1 cellular context compared by ENCODE assay signal in genomic region chr3:24450142-24450932, GRCh38.
TF ChIP-seq lines count a peak whose summit lies in the region.

No MANE protein-coding gene starts in this region.

TF ChIP-seq in HepG2, 621 proteins besides CTCF, POLR2A, EP300 and RAD21 (continued from another document and continues in another):
- TF ChIP-seq CENPBD1 (CRISPR knock-in tag; IDR thresholded peaks at IDR 0.05; ENCODE audit: borderline replicate concordance, low read depth) (no peak), RXRA (CRISPR knock-in tag; IDR thresholded peaks at IDR 0.05) (peak; percentile 38; the same call in 1 of the 2 replicates), ZNF710 (CRISPR knock-in tag; IDR thresholded peaks at IDR 0.05; ENCODE audit: borderline replicate concordance) (peak; percentile 48; the same call in 1 of the 2 replicates), ZBTB1 (CRISPR knock-in tag; IDR thresholded peaks at IDR 0.05; ENCODE audit: borderline replicate concordance) (no peak), HOXA9 (CRISPR knock-in tag; IDR thresholded peaks at IDR 0.05; ENCODE audit: borderline replicate concordance) (no peak), HOXA7 (CRISPR knock-in tag; IDR thresholded peaks at IDR 0.05) (no peak), ZNF513 (CRISPR knock-in tag; conservative IDR thresholded peaks at IDR 0.05) (no peak), MXD4 (CRISPR knock-in tag; IDR thresholded peaks at IDR 0.05) (no peak), HIC2 (CRISPR knock-in tag; IDR thresholded peaks at IDR 0.05; ENCODE audit: low read depth) (no peak), MLX (CRISPR knock-in tag; IDR thresholded peaks at IDR 0.05) (peak; percentile 35; the same call in 1 of the 2 replicates), ZNF549 (CRISPR knock-in tag; IDR thresholded peaks at IDR 0.05) (no peak), NKX3-1 (CRISPR knock-in tag; IDR thresholded peaks at IDR 0.05) (no peak), IRF1 (CRISPR knock-in tag; IDR thresholded peaks at IDR 0.05; ENCODE audit: low read depth) (no peak), ZNF503 (CRISPR knock-in tag; IDR thresholded peaks at IDR 0.05) (no peak), ZNF354B (CRISPR knock-in tag; IDR thresholded peaks at IDR 0.05) (no peak), PATZ1 (CRISPR knock-in tag; IDR thresholded peaks at IDR 0.05) (peak; percentile 55; the same call in 1 of the 2 replicates), KMT2A (CRISPR knock-in tag; IDR thresholded peaks at IDR 0.05) (peak; percentile 51; the same call in 1 of the 2 replicates), ZNF205 (CRISPR knock-in tag; IDR thresholded peaks at IDR 0.05) (no peak), SIN3B (IDR thresholded peaks at IDR 0.05; ENCODE audit: low read length) (no peak), ZNF619 (CRISPR knock-in tag; IDR thresholded peaks at IDR 0.05) (no peak), MTA1 (CRISPR knock-in tag; IDR thresholded peaks at IDR 0.05; ENCODE audit: borderline replicate concordance) (no peak), FOSL1 (CRISPR knock-in tag; IDR thresholded peaks at IDR 0.05; ENCODE audit: borderline replicate concordance) (no peak), TP53 (CRISPR knock-in tag; conservative IDR thresholded peaks at IDR 0.05) (no peak), TIGD3 (CRISPR knock-in tag; IDR thresholded peaks at IDR 0.05; ENCODE audit: borderline replicate concordance) (no peak), ZNF232 (CRISPR knock-in tag; IDR thresholded peaks at IDR 0.05; ENCODE audit: borderline replicate concordance) (no peak), HNF1B (CRISPR knock-in tag; IDR thresholded peaks at IDR 0.05) (no peak), HMGXB4 (CRISPR knock-in tag; IDR thresholded peaks at IDR 0.05; ENCODE audit: borderline replicate concordance in 1 of 2, low read depth in 1 of 2) (no peak), ERF (CRISPR knock-in tag; IDR thresholded peaks at IDR 0.05) (peak; percentile 35; the same call in 1 of the 2 replicates), RBAK (CRISPR knock-in tag; IDR thresholded peaks at IDR 0.05) (no peak), KLF15 (CRISPR knock-in tag; IDR thresholded peaks at IDR 0.05; ENCODE audit: borderline replicate concordance) (no peak; the same call in 1 of the 2 replicates), ZZZ3 (CRISPR knock-in tag; IDR thresholded peaks at IDR 0.05; ENCODE audit: borderline replicate concordance) (no peak), ZNF773 (CRISPR knock-in tag; IDR thresholded peaks at IDR 0.05; ENCODE audit: borderline replicate concordance) (no peak), IRF2 (CRISPR knock-in tag; IDR thresholded peaks at IDR 0.05) (0 out of 2 replicates have a peak, but pooled peaks have one; percentile 65), RARA (CRISPR knock-in tag; IDR thresholded peaks at IDR 0.05) (peak; percentile 79), PCBP1 (IDR thresholded peaks at IDR 0.05; ENCODE audit: borderline replicate concordance, low read depth, low read length) (no peak), RBFOX2 (IDR thresholded peaks at IDR 0.05; ENCODE audit: low read depth, low read length) (0 out of 2 replicates have a peak, but pooled peaks have one; percentile 12), ZNF34 (CRISPR knock-in tag; IDR thresholded peaks at IDR 0.05; ENCODE audit: borderline replicate concordance) (no peak), ZNF792 (CRISPR knock-in tag; IDR thresholded peaks at IDR 0.05) (0 out of 2 replicates have a peak, but pooled peaks have one; percentile 45), STAT6 (CRISPR knock-in tag; IDR thresholded peaks at IDR 0.05; ENCODE audit: borderline replicate concordance) (no peak)
